Comparison of ENCODE assay signal across 1 cellular context in the genomic region with DNA sequence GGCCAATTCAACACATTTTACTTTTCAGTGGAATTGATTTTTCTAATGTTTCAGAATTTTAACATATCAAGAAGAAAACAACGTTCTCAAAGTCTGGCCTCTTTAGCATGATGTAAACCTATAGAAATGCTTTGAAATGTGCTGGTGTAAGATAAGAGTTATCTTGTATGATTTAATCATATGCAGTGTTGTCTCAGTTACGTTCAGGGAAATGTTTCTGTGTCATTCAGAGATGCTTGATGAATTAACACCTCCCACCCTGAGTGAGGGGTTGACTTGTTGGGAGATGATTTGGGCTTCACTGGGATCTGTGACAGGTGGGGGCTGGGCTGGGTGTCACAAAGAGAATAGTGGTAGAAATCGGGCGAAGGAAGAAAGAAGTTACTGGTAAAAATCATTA.
TF ChIP-seq lines count a peak whose summit lies in the region.

No MANE protein-coding gene starts in this region.

TF ChIP-seq in K562, 482 proteins besides CTCF, POLR2A, EP300 and RAD21 (continues in another document):
- TF ChIP-seq SMARCA4 (IDR thresholded peaks at IDR 0.05) (peak; percentile 94), PRMT5 (CRISPR knock-in tag; IDR thresholded peaks at IDR 0.05) (no peak), NFE2 (IDR thresholded peaks at IDR 0.05; ENCODE audit: low read depth) (peak; percentile 44), CBFA2T2 (conservative IDR thresholded peaks at IDR 0.05) (peak; percentile 59), U2AF1 (optimal IDR thresholded peaks at IDR 0.05; ENCODE audit: low read depth, low read length) (no peak), ZFX (CRISPR knock-in tag; IDR thresholded peaks at IDR 0.05) (no peak), ZNF124 (CRISPR knock-in tag; IDR thresholded peaks at IDR 0.05) (no peak), EWSR1 (IDR thresholded peaks at IDR 0.05; ENCODE audit: borderline replicate concordance, low read depth, partially characterized antibody) (no peak), ERF (CRISPR knock-in tag; IDR thresholded peaks at IDR 0.05) (no peak), KLF16 (IDR thresholded peaks at IDR 0.05) (no peak), MCM2 (IDR thresholded peaks at IDR 0.05; ENCODE audit: low read depth) (no peak), PTBP1 (IDR thresholded peaks at IDR 0.05; ENCODE audit: low read depth, low read length) (no peak), JUN (IDR thresholded peaks at IDR 0.05; ENCODE audit: borderline replicate concordance, low read depth, low read length) (peak; percentile 73), JUN (CRISPR knock-in tag; IDR thresholded peaks at IDR 0.05; ENCODE audit: borderline replicate concordance) (no peak), TARDBP (IDR thresholded peaks at IDR 0.05) (no peak), CEBPG (CRISPR knock-in tag; IDR thresholded peaks at IDR 0.05) (peak; percentile 65; the same call in 1 of the 2 replicates), CEBPG (tag; conservative IDR thresholded peaks at IDR 0.05 in 1 of 2, IDR thresholded peaks at IDR 0.05 in 1 of 2) (peak; percentile 21 to 93; a peak in 2 of 4 replicates), PML (IDR thresholded peaks at IDR 0.05; ENCODE audit: low read length) (peak; percentile 51; the same call in 1 of the 2 replicates), HSF4 (CRISPR knock-in tag; IDR thresholded peaks at IDR 0.05; ENCODE audit: borderline replicate concordance) (no peak), GATAD2A (IDR thresholded peaks at IDR 0.05) (no peak), PCBP2 (IDR thresholded peaks at IDR 0.05; ENCODE audit: low read depth, low read length, poor library complexity, severe bottlenecking) (no peak), RFX5 (IDR thresholded peaks at IDR 0.05; ENCODE audit: low read depth, low read length) (no peak), ARNT (IDR thresholded peaks at IDR 0.05) (peak in 1 of 2 experiments; percentile 88; a peak in 2 of 4 replicates), ZNF3 (CRISPR knock-in tag; IDR thresholded peaks at IDR 0.05) (no peak), BCOR (IDR thresholded peaks at IDR 0.05) (no peak), MTA1 (IDR thresholded peaks at IDR 0.05; ENCODE audit: borderline replicate concordance) (peak; percentile 64; the same call in 1 of the 2 replicates), WHSC1 (IDR thresholded peaks at IDR 0.05; ENCODE audit: low read length) (no peak), FOXJ2 (tag; IDR thresholded peaks at IDR 0.05) (peak; percentile 66; the same call in 1 of the 2 replicates), ZNF239 (CRISPR knock-in tag; IDR thresholded peaks at IDR 0.05) (no peak), SMARCE1 (IDR thresholded peaks at IDR 0.05) (peak; percentile 93), FOSL1 (tag; conservative IDR thresholded peaks at IDR 0.05) (peak; percentile 72), CTBP1 (IDR thresholded peaks at IDR 0.05; ENCODE audit: borderline replicate concordance) (peak; percentile 63; the same call in 1 of the 2 replicates), HDAC3 (IDR thresholded peaks at IDR 0.05; ENCODE audit: borderline replicate concordance, partially characterized antibody) (peak; percentile 71), TCF7 (IDR thresholded peaks at IDR 0.05; ENCODE audit: borderline replicate concordance) (no peak), SREBF2 (CRISPR knock-in tag; IDR thresholded peaks at IDR 0.05) (no peak), NCOR1 (IDR thresholded peaks at IDR 0.05) (peak; percentile 62), RB1 (IDR thresholded peaks at IDR 0.05; ENCODE audit: low read depth) (no peak), SP2 (IDR thresholded peaks at IDR 0.05; ENCODE audit: extremely low read depth, low read depth, low read length, poor library complexity, severe bottlenecking) (no peak), ILF3 (IDR thresholded peaks at IDR 0.05; ENCODE audit: borderline replicate concordance) (no peak), ZNF12 (CRISPR knock-in tag; IDR thresholded peaks at IDR 0.05) (no peak), ETV6 (IDR thresholded peaks at IDR 0.05; ENCODE audit: borderline replicate concordance in 1 of 2, low read depth in 2 of 2, low read length in 1 of 2) (no peak), ETV6 (CRISPR knock-in tag; IDR thresholded peaks at IDR 0.05; ENCODE audit: borderline replicate concordance) (no peak), TAF15 (IDR thresholded peaks at IDR 0.05; ENCODE audit: low read depth, low read length) (no peak), ZC3H8 (IDR thresholded peaks at IDR 0.05) (no peak), NELFE (IDR thresholded peaks at IDR 0.05; ENCODE audit: insufficient read depth, insufficient read length) (no peak), BRCA1 (IDR thresholded peaks at IDR 0.05) (no peak), BRCA1 (CRISPR knock-in tag; IDR thresholded peaks at IDR 0.05) (no peak), ZNF24 (IDR thresholded peaks at IDR 0.05) (no peak), KLF13 (tag; IDR thresholded peaks at IDR 0.05; ENCODE audit: borderline replicate concordance, low read depth) (no peak), TBP (optimal IDR thresholded peaks at IDR 0.05; ENCODE audit: low read depth, low read length) (no peak), SMAD1 (IDR thresholded peaks at IDR 0.05; ENCODE audit: low read depth, low read length, partially characterized antibody) (peak; percentile 75), ARID1B (IDR thresholded peaks at IDR 0.05) (peak; percentile 96), EZH2 (IDR thresholded peaks at IDR 0.05; ENCODE audit: borderline replicate concordance, low read depth, low read length) (no peak), SNIP1 (IDR thresholded peaks at IDR 0.05; ENCODE audit: low read depth) (no peak), STAT5A (IDR thresholded peaks at IDR 0.05; ENCODE audit: borderline replicate concordance, low read length) (peak; percentile 52; the same call in 1 of the 2 replicates), ZNF57 (CRISPR knock-in tag; IDR thresholded peaks at IDR 0.05) (no peak), GATAD2B (IDR thresholded peaks at IDR 0.05; ENCODE audit: borderline replicate concordance) (peak; percentile 60; the same call in 1 of the 2 replicates)
- TF ChIP-seq, protein P1, sequence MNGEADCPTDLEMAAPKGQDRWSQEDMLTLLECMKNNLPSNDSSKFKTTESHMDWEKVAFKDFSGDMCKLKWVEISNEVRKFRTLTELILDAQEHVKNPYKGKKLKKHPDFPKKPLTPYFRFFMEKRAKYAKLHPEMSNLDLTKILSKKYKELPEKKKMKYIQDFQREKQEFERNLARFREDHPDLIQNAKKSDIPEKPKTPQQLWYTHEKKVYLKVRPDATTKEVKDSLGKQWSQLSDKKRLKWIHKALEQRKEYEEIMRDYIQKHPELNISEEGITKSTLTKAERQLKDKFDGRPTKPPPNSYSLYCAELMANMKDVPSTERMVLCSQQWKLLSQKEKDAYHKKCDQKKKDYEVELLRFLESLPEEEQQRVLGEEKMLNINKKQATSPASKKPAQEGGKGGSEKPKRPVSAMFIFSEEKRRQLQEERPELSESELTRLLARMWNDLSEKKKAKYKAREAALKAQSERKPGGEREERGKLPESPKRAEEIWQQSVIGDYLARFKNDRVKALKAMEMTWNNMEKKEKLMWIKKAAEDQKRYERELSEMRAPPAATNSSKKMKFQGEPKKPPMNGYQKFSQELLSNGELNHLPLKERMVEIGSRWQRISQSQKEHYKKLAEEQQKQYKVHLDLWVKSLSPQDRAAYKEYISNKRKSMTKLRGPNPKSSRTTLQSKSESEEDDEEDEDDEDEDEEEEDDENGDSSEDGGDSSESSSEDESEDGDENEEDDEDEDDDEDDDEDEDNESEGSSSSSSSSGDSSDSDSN (IDR thresholded peaks at IDR 0.05; ENCODE audit: borderline replicate concordance in 1 of 2, low read depth in 2 of 2, low read length in 2 of 2) = no peak
- TF ChIP-seq, protein P2, sequence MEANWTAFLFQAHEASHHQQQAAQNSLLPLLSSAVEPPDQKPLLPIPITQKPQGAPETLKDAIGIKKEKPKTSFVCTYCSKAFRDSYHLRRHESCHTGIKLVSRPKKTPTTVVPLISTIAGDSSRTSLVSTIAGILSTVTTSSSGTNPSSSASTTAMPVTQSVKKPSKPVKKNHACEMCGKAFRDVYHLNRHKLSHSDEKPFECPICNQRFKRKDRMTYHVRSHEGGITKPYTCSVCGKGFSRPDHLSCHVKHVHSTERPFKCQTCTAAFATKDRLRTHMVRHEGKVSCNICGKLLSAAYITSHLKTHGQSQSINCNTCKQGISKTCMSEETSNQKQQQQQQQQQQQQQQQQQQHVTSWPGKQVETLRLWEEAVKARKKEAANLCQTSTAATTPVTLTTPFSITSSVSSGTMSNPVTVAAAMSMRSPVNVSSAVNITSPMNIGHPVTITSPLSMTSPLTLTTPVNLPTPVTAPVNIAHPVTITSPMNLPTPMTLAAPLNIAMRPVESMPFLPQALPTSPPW (CRISPR knock-in tag; IDR thresholded peaks at IDR 0.05) = peak; percentile 27; the same call in 1 of the 2 replicates
- TF ChIP-seq, protein P3, sequence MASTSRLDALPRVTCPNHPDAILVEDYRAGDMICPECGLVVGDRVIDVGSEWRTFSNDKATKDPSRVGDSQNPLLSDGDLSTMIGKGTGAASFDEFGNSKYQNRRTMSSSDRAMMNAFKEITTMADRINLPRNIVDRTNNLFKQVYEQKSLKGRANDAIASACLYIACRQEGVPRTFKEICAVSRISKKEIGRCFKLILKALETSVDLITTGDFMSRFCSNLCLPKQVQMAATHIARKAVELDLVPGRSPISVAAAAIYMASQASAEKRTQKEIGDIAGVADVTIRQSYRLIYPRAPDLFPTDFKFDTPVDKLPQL (IDR thresholded peaks at IDR 0.05; ENCODE audit: extremely low read depth, insufficient read length) = no peak
- TF ChIP-seq, protein P4, sequence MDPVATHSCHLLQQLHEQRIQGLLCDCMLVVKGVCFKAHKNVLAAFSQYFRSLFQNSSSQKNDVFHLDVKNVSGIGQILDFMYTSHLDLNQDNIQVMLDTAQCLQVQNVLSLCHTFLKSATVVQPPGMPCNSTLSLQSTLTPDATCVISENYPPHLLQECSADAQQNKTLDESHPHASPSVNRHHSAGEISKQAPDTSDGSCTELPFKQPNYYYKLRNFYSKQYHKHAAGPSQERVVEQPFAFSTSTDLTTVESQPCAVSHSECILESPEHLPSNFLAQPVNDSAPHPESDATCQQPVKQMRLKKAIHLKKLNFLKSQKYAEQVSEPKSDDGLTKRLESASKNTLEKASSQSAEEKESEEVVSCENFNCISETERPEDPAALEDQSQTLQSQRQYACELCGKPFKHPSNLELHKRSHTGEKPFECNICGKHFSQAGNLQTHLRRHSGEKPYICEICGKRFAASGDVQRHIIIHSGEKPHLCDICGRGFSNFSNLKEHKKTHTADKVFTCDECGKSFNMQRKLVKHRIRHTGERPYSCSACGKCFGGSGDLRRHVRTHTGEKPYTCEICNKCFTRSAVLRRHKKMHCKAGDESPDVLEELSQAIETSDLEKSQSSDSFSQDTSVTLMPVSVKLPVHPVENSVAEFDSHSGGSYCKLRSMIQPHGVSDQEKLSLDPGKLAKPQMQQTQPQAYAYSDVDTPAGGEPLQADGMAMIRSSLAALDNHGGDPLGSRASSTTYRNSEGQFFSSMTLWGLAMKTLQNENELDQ (CRISPR knock-in tag; IDR thresholded peaks at IDR 0.05; ENCODE audit: borderline replicate concordance) = no peak
- TF ChIP-seq, protein P5, sequence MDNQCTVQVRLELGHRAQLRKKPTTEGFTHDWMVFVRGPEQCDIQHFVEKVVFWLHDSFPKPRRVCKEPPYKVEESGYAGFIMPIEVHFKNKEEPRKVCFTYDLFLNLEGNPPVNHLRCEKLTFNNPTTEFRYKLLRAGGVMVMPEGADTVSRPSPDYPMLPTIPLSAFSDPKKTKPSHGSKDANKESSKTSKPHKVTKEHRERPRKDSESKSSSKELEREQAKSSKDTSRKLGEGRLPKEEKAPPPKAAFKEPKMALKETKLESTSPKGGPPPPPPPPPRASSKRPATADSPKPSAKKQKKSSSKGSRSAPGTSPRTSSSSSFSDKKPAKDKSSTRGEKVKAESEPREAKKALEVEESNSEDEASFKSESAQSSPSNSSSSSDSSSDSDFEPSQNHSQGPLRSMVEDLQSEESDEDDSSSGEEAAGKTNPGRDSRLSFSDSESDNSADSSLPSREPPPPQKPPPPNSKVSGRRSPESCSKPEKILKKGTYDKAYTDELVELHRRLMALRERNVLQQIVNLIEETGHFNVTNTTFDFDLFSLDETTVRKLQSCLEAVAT (IDR thresholded peaks at IDR 0.05) = no peak
- TF ChIP-seq, protein P6, sequence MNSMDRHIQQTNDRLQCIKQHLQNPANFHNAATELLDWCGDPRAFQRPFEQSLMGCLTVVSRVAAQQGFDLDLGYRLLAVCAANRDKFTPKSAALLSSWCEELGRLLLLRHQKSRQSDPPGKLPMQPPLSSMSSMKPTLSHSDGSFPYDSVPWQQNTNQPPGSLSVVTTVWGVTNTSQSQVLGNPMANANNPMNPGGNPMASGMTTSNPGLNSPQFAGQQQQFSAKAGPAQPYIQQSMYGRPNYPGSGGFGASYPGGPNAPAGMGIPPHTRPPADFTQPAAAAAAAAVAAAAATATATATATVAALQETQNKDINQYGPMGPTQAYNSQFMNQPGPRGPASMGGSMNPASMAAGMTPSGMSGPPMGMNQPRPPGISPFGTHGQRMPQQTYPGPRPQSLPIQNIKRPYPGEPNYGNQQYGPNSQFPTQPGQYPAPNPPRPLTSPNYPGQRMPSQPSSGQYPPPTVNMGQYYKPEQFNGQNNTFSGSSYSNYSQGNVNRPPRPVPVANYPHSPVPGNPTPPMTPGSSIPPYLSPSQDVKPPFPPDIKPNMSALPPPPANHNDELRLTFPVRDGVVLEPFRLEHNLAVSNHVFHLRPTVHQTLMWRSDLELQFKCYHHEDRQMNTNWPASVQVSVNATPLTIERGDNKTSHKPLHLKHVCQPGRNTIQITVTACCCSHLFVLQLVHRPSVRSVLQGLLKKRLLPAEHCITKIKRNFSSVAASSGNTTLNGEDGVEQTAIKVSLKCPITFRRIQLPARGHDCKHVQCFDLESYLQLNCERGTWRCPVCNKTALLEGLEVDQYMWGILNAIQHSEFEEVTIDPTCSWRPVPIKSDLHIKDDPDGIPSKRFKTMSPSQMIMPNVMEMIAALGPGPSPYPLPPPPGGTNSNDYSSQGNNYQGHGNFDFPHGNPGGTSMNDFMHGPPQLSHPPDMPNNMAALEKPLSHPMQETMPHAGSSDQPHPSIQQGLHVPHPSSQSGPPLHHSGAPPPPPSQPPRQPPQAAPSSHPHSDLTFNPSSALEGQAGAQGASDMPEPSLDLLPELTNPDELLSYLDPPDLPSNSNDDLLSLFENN (IDR thresholded peaks at IDR 0.05; ENCODE audit: low read depth in 2 of 2, low read length in 2 of 2) = peak in 1 of 2 experiments; percentile 71; a peak in 1 of 4 replicates
- TF ChIP-seq, protein P7, sequence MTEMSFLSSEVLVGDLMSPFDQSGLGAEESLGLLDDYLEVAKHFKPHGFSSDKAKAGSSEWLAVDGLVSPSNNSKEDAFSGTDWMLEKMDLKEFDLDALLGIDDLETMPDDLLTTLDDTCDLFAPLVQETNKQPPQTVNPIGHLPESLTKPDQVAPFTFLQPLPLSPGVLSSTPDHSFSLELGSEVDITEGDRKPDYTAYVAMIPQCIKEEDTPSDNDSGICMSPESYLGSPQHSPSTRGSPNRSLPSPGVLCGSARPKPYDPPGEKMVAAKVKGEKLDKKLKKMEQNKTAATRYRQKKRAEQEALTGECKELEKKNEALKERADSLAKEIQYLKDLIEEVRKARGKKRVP (CRISPR knock-in tag; IDR thresholded peaks at IDR 0.05) = peak; percentile 92
- TF ChIP-seq, protein P8, sequence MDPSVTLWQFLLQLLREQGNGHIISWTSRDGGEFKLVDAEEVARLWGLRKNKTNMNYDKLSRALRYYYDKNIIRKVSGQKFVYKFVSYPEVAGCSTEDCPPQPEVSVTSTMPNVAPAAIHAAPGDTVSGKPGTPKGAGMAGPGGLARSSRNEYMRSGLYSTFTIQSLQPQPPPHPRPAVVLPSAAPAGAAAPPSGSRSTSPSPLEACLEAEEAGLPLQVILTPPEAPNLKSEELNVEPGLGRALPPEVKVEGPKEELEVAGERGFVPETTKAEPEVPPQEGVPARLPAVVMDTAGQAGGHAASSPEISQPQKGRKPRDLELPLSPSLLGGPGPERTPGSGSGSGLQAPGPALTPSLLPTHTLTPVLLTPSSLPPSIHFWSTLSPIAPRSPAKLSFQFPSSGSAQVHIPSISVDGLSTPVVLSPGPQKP (CRISPR knock-in tag; IDR thresholded peaks at IDR 0.05) = no peak
